6 cellular contexts compared by ENCODE assay signal in the genomic region with DNA sequence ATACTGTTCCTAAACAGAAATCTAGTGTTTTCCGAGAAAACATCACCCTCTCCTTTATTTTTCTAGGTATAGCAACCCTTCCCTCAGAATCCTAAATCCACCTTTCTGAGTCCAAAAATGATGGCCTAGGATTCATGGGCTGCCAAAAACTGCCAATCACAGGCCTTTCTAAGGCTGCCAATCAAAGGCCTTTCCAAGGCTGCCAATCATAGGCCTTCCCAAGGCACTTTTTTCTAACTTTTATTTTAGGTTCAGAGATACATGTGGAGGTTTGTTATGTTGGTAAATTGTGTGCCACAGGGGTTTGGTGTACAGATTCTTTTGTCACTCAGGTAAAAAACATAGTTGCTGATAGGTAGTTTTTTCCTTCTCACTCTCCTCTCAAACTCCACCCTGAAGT.
"Had no signal": no experiment of that assay in that cellular context is flagged by ENCODE, and none has a peak within 500 bp of the region (broad histone marks: within the 10 kb centered on the region; RNA-seq: fewer than 3 reads in every experiment).

No MANE protein-coding gene starts in this region.

- ATAC-seq: HepG2 had no signal

- FAIRE-seq: HepG2, HTR-8/SVneo had no signal

- H3K27ac ChIP-seq: HL-60 had no signal

- DNase-seq: IMR-90, KBM-7, KG1 had no signal
